ENCODE assay signal across 13 cellular contexts in genomic region chr4:121485190-121485804, GRCh38.
A peak's percentile ranks its signal among the peaks of the same experiment; 100 is the strongest.
DNase-seq lines count a peak whose midpoint lies in the region; ATAC-seq and TF ChIP-seq lines count a peak whose summit lies in the region.
"Had no signal": no experiment of that assay in that cellular context is flagged by ENCODE, and none has a peak within 500 bp of the region (broad histone marks: within the 10 kb centered on the region; RNA-seq: fewer than 3 reads in every experiment).

No MANE protein-coding gene starts in this region.

- H3K27me3 ChIP-seq in mammary epithelial cell (ENCODE audit: insufficient read depth, low read length) (no peaks in the 10 kb centered on the region), spleen (replicated peaks in 1 of 7) (peaks cover 0 to 9% (median 0%) of the 10 kb centered on the region in 7 donors)

- H3K79me2 ChIP-seq in mammary epithelial cell (ENCODE audit: insufficient read depth, low read length): no peaks in the 10 kb centered on the region

- H3K27ac Mint-ChIP-seq in MCF 10A (ENCODE audit: low read depth, unreplicated experiment): no peak overlapping the region
- H3K27ac Mint-ChIP-seq: CD8-positive, alpha-beta T cell had no signal

- TF ChIP-seq POLR2A in spleen (IDR thresholded peaks at IDR 0.05): no peak

- dilution Hi-C loops in mammary epithelial cell (cut with HindIII; ENCODE audit: low sequenced_read_pairs): loop anchor here (5.0 kb wide), 1 partner anchor 252 kb away; no protein-coding TSS in a partner anchor

- peaks cover 7% of the 10 kb centered on the region for H3K4me1 ChIP-seq in mammary epithelial cell (ENCODE audit: insufficient read depth, low read length)
- H3K4me1 ChIP-seq in spleen: no peaks in the 10 kb centered on the region
- H3K4me1 ChIP-seq: Caco-2 had no signal

- H2AFZ ChIP-seq in mammary epithelial cell (ENCODE audit: low read depth, low read length): no peak overlapping the region
- H2AFZ ChIP-seq: GM23248 had no signal

- no peaks in the 10 kb centered on the region for H3K9me3 Mint-ChIP-seq in MCF 10A (ENCODE audit: unreplicated experiment)
- H3K9me3 Mint-ChIP-seq: CD14-positive monocyte; CD8-positive, alpha-beta T cell had no signal

- no peak overlapping the region for H3K4me2 ChIP-seq in mammary epithelial cell (ENCODE audit: insufficient read depth, low read depth, low read length)

- intact Hi-C loops in mammary epithelial cell (cut with micrococcal nuclease): no loop called here
- intact Hi-C loops in MCF 10A (cut with micrococcal nuclease): no loop called here
- intact Hi-C loops in spleen (cut with DNase I; ENCODE audit: low total_unique reads): no loop called here

- in situ Hi-C loops in mammary epithelial cell (cut with MboI; ENCODE audit: low sequenced_read_pairs in 2 of 2): no loop called here

- H3K36me3 Mint-ChIP-seq in MCF 10A (ENCODE audit: insufficient read depth, unreplicated experiment): no peaks in the 10 kb centered on the region
- H3K36me3 Mint-ChIP-seq: CD14-positive monocyte; CD8-positive, alpha-beta T cell had no signal

- peaks cover under 1% of the 10 kb centered on the region for H3K4me1 Mint-ChIP-seq in MCF 10A (ENCODE audit: insufficient read depth, unreplicated experiment)
- H3K4me1 Mint-ChIP-seq: CD14-positive monocyte had no signal

- H3K9me3 ChIP-seq in mammary epithelial cell (replicated peaks; ENCODE audit: insufficient read depth, low read length) (no peaks in the 10 kb centered on the region), spleen (peaks cover 0 to under 1% (median 0%) of the 10 kb centered on the region in 8 donors)
- H3K9me3 ChIP-seq: Caco-2 had no signal

- H4K20me1 ChIP-seq in mammary epithelial cell (ENCODE audit: insufficient read depth, low read length): no peaks in the 10 kb centered on the region

- no peaks in the 10 kb centered on the region for H3K36me3 ChIP-seq in mammary epithelial cell (ENCODE audit: insufficient read depth, low read length)
- no peaks in the 10 kb centered on the region for H3K36me3 ChIP-seq in spleen

- TF ChIP-seq CTCF in mammary epithelial cell (conservative IDR thresholded peaks at IDR 0.05 in 1 of 2, IDR thresholded peaks at IDR 0.05 in 1 of 2; ENCODE audit: extremely low read depth in 1 of 2, insufficient read depth in 1 of 2, low read depth in 1 of 2, low read length in 2 of 2) (no peak), MCF 10A (IDR thresholded peaks at IDR 0.05; ENCODE audit: unreplicated experiment) (no peak), spleen (IDR thresholded peaks at IDR 0.05 in 8 of 11, conservative IDR thresholded peaks at IDR 0.05 in 3 of 11) (no peak)

- no peak overlapping the region for H3K4me3 Mint-ChIP-seq in MCF 10A (ENCODE audit: unreplicated experiment)
- H3K4me3 Mint-ChIP-seq: CD14-positive monocyte; CD8-positive, alpha-beta T cell had no signal

- no peak overlapping the region for H3K27ac ChIP-seq in mammary epithelial cell (ENCODE audit: insufficient read depth, low read depth, low read length)
- H3K27ac ChIP-seq in spleen: no peak overlapping the region
- H3K27ac ChIP-seq: 22Rv1, GM23248 had no signal

- CTCF ChIA-PET in mammary epithelial cell (lab: Charles Lee; ENCODE audit: low non-redundant PET): interaction anchor here (0.8 kb wide), 1 partner anchor 23 kb away, joined by 8 read pairs; no protein-coding TSS in a partner anchor
- CTCF ChIA-PET in MCF 10A (lab: Yijun Ruan, JAX): interaction anchor here (0.5 to 3.0 kb wide), 11 partner anchors 8 to 1888 kb away, joined by 3 to 10 read pairs (median 3); no protein-coding TSS in a partner anchor

- H3K4me3 ChIP-seq in mammary epithelial cell (replicated peaks in 1 of 3; ENCODE audit: insufficient read depth in 1 of 3, low read depth in 2 of 3, low read length in 3 of 3) (no peak overlapping the region), spleen (no peak overlapping the region)
- H3K4me3 ChIP-seq: GM23248 had no signal

- 90% methylated on average over 4 of the region's 4 CpGs for WGBS in mammary epithelial cell (ENCODE audit: low coverage, missing lambda C conversion rate)
- WGBS in spleen, 5 donors: 83 to 100% (median 94%) methylated on average over 1 to 4 of the region's 4 CpGs

- DNase-seq in mammary epithelial cell (peak; percentile 2), MCF 10A (ENCODE audit: unreplicated experiment) (no peak), spleen (peak; percentile 51), midbrain (lab: John Stamatoyannopoulos, UW) (no peak), D341Med (ENCODE audit: low spot score) (no peak)
- DNase-seq: GF-D8 had no signal

- POLR2A ChIA-PET in MCF 10A (lab: Yijun Ruan, JAX): interaction anchor here (0.6 kb wide), 1 partner anchor 285 kb away, joined by 4 read pairs; no protein-coding TSS in a partner anchor

- H3K27me3 Mint-ChIP-seq in MCF 10A (ENCODE audit: insufficient read depth, unreplicated experiment): no peaks in the 10 kb centered on the region

- H3K9ac ChIP-seq in mammary epithelial cell (ENCODE audit: insufficient read depth, low read length): no peak overlapping the region
- H3K9ac ChIP-seq: GM23248 had no signal

- peak; percentile 11 for ATAC-seq in esophagus mucosa
- no peak for ATAC-seq in GM21390 (IDR thresholded peaks at IDR 0.05; ENCODE audit: unreplicated experiment)
- ATAC-seq: CD8-positive, alpha-beta T cell had no signal

- no TSS peak for BruUV-seq in mammary epithelial cell (replicated peaks; lab: Mats Ljungman, UMichigan)
- BruUV-seq in MCF 10A (replicated peaks; lab: Mats Ljungman, UMichigan): no TSS peak

Comparison
In these comparisons a context has a peak if more than half of its experiments do, and no peak if none do; other contexts are left out.
1. DNase-seq: peak in mammary epithelial cell (single experiment) and spleen (single experiment); none in MCF 10A (single experiment), midbrain (single experiment) and D341Med (single experiment).